11 cellular contexts compared by ENCODE assay signal in the genomic region with DNA sequence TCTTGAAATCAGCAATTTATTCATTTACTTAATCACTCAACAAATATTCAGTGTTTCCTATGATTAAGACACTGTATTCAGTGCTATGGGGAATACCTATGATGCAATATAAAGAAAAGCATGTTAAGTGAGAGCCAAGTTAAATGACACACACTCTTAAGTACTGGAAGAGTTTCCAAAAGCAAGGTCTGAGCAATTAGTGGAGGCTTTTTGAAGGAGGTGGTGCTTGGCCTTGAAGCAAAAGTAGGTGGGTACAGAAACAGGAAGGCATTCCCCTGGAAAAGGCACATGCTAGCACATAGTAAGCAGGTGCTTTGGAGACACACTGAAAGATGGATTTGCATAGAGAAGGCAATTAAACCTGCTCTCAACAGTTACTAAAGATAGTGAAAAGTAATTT. TPM values are rescaled to one million over a fixed set of nuclear protein-coding genes. Genes with fewer than 3 reads are reported as not detected.
DNase-seq lines count a peak whose midpoint lies in the region; ATAC-seq and TF ChIP-seq lines count a peak whose summit lies in the region.
"Had no signal": no experiment of that assay in that cellular context is flagged by ENCODE, and none has a peak within 500 bp of the region (broad histone marks: within the 10 kb centered on the region; RNA-seq: fewer than 3 reads in every experiment).

No MANE protein-coding gene starts in this region.

- peaks cover 13% of the 10 kb centered on the region for H3K4me1 ChIP-seq in GM23248 (ENCODE audit: insufficient read depth)
- H3K4me1 ChIP-seq in GM23338 (ENCODE audit: insufficient read depth) = peaks cover 22% of the 10 kb centered on the region
- H3K4me1 ChIP-seq in tibial nerve = peaks cover 0 to 36% (median 6%) of the 10 kb centered on the region in 4 donors

- H4K20me1 ChIP-seq in GM23248 (ENCODE audit: insufficient read depth) = no peaks in the 10 kb centered on the region
- no peaks in the 10 kb centered on the region for H4K20me1 ChIP-seq in GM23338 (replicated peaks; ENCODE audit: insufficient read depth)

- peak overlapping the region; percentile 25 for H3K4me3 Mint-ChIP-seq in activated naive CD8-positive, alpha-beta T cell
- H3K4me3 Mint-ChIP-seq in GM23338 = no peak overlapping the region

- H3K9me2 ChIP-seq in GM23248 (ENCODE audit: insufficient read depth) (no peaks in the 10 kb centered on the region), GM23338 (ENCODE audit: insufficient read depth) (no peaks in the 10 kb centered on the region)

- TF ChIP-seq POLR2A in tibial nerve (IDR thresholded peaks at IDR 0.05) = no peak

- H3K27me3 ChIP-seq in GM23248 (replicated peaks; ENCODE audit: insufficient read depth) (peaks cover 37% of the 10 kb centered on the region), GM23338 (ENCODE audit: insufficient read depth) (peaks cover 52% of the 10 kb centered on the region), tibial nerve (peaks cover 0 to 6% of the 10 kb centered on the region in 2 donors)

- H3K27me3 Mint-ChIP-seq in activated naive CD8-positive, alpha-beta T cell = peaks cover 33% of the 10 kb centered on the region
- H3K27me3 Mint-ChIP-seq in GM23338 (ENCODE audit: insufficient read depth, low read depth, poor library complexity) = peaks cover 43% of the 10 kb centered on the region

- H3F3A ChIP-seq in GM23248 (ENCODE audit: insufficient read depth) (peaks cover 16% of the 10 kb centered on the region; the same call in 1 of the 2 replicates), GM23338 (replicated peaks; ENCODE audit: low read depth) (no peaks in the 10 kb centered on the region)

- H2AFZ ChIP-seq in GM23248 (no peak overlapping the region), GM23338 (no peak overlapping the region)

- H3K4me3 ChIP-seq in GM23248 = no peak overlapping the region
- H3K4me3 ChIP-seq in GM23338 = no peak overlapping the region
- no peak overlapping the region for H3K4me3 ChIP-seq in tibial nerve
- H3K4me3 ChIP-seq: gastrocnemius medialis had no signal

- no peak overlapping the region for H3K9ac ChIP-seq in GM23248

- peaks cover 2% of the 10 kb centered on the region for H3K36me3 Mint-ChIP-seq in activated naive CD8-positive, alpha-beta T cell
- H3K36me3 Mint-ChIP-seq in GM23338 (ENCODE audit: low read depth) = no peaks in the 10 kb centered on the region
- H3K36me3 Mint-ChIP-seq: brain had no signal

- H3K9me3 ChIP-seq in GM23248 (ENCODE audit: low read depth) (no peaks in the 10 kb centered on the region), tibial nerve (no peaks in the 10 kb centered on the region)
- H3K9me3 ChIP-seq: gastrocnemius medialis had no signal

- H3K36me3 ChIP-seq in GM23248 (ENCODE audit: low read depth) (no peaks in the 10 kb centered on the region), GM23338 (ENCODE audit: insufficient read depth) (no peaks in the 10 kb centered on the region), tibial nerve (no peaks in the 10 kb centered on the region)
- H3K36me3 ChIP-seq: gastrocnemius medialis had no signal

- H3K27ac ChIP-seq in GM23248 = no peak overlapping the region
- no peak overlapping the region for H3K27ac ChIP-seq in GM23338 (ENCODE audit: low read depth)
- H3K27ac ChIP-seq in tibial nerve = no peak overlapping the region
- H3K27ac ChIP-seq: gastrocnemius medialis had no signal

- no peak for TF ChIP-seq EP300 in tibial nerve (IDR thresholded peaks at IDR 0.05)

- in situ Hi-C loops in GM23248 (cut with MboI) = no loop called here

- no peak for ATAC-seq in GM23338
- ATAC-seq: gastrocnemius medialis had no signal

- H3K4me2 ChIP-seq in GM23248 (ENCODE audit: unreplicated experiment) = peak overlapping the region; percentile 13
- H3K4me2 ChIP-seq in GM23338 = no peak overlapping the region

- peak overlapping the region; percentile 28 for H3K27ac Mint-ChIP-seq in activated naive CD8-positive, alpha-beta T cell
- no peak overlapping the region for H3K27ac Mint-ChIP-seq in GM23338
- H3K27ac Mint-ChIP-seq: brain had no signal

- H3K9me3 Mint-ChIP-seq in activated naive CD8-positive, alpha-beta T cell (ENCODE audit: low read depth) = no peaks in the 10 kb centered on the region
- no peaks in the 10 kb centered on the region for H3K9me3 Mint-ChIP-seq in GM23338
- H3K9me3 Mint-ChIP-seq: brain had no signal

- H3K79me2 ChIP-seq in GM23248 (ENCODE audit: insufficient read depth) (no peaks in the 10 kb centered on the region), GM23338 (replicated peaks; ENCODE audit: insufficient read depth) (no peaks in the 10 kb centered on the region)

- TF ChIP-seq CTCF in GM23338 (conservative IDR thresholded peaks at IDR 0.05; ENCODE audit: low read depth in 2 of 2) (no peak), tibial nerve (IDR thresholded peaks at IDR 0.05) (no peak)

- H3K4me1 Mint-ChIP-seq in activated naive CD8-positive, alpha-beta T cell (ENCODE audit: low read depth) = peaks cover 38% of the 10 kb centered on the region
- peaks cover 11% of the 10 kb centered on the region; the same call in 2 of the 3 replicates for H3K4me1 Mint-ChIP-seq in GM23338

- DNase-seq in AG08396 (ENCODE audit: low spot score) (peak; percentile 58), GM23248 (peak; percentile 95), hepatic stellate cell (ENCODE audit: low spot score) (peak; percentile 41), GM23338 (ENCODE audit: low spot score) (no peak), COLO829 (ENCODE audit: low spot score) (no peak), NCI-H2171 (lab: John Stamatoyannopoulos, UW) (no peak), tibial nerve (ENCODE audit: low spot score in 2 of 2) (no peak)
- DNase-seq: activated CD4-positive, alpha-beta T cell treated with anti-CD3 and anti-CD28 coated beads for 48 hours; gastrocnemius medialis had no signal

TF ChIP-seq in GM23338, 12 proteins besides CTCF, POLR2A, EP300 and RAD21:
- TF ChIP-seq, protein P1, sequence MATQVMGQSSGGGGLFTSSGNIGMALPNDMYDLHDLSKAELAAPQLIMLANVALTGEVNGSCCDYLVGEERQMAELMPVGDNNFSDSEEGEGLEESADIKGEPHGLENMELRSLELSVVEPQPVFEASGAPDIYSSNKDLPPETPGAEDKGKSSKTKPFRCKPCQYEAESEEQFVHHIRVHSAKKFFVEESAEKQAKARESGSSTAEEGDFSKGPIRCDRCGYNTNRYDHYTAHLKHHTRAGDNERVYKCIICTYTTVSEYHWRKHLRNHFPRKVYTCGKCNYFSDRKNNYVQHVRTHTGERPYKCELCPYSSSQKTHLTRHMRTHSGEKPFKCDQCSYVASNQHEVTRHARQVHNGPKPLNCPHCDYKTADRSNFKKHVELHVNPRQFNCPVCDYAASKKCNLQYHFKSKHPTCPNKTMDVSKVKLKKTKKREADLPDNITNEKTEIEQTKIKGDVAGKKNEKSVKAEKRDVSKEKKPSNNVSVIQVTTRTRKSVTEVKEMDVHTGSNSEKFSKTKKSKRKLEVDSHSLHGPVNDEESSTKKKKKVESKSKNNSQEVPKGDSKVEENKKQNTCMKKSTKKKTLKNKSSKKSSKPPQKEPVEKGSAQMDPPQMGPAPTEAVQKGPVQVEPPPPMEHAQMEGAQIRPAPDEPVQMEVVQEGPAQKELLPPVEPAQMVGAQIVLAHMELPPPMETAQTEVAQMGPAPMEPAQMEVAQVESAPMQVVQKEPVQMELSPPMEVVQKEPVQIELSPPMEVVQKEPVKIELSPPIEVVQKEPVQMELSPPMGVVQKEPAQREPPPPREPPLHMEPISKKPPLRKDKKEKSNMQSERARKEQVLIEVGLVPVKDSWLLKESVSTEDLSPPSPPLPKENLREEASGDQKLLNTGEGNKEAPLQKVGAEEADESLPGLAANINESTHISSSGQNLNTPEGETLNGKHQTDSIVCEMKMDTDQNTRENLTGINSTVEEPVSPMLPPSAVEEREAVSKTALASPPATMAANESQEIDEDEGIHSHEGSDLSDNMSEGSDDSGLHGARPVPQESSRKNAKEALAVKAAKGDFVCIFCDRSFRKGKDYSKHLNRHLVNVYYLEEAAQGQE (IDR thresholded peaks at IDR 0.05; ENCODE audit: unreplicated experiment) = no peak
- no peak for TF ChIP-seq EZH2phosphoT487 (IDR thresholded peaks at IDR 0.05; ENCODE audit: unreplicated experiment)
- TF ChIP-seq ZNF331 (CRISPR knock-in tag; IDR thresholded peaks at IDR 0.05; ENCODE audit: low read depth) = no peak

RNA-seq across cellular contexts. Expression of a gene that starts 4.0 kb away (rescaled TPM):
- not detected in 2 replicates for total RNA-seq in GM23248 (2014; rRNA removed; shearing (Covaris generic))
- polyA plus RNA-seq in GM23248 (2016; fragmentation: Nextera tagmentation; extraction: Ambion mirVana) (0.15 TPM in 1 of 2 replicates, not detected in the other), GM23338 (2016; fragmentation: Nextera tagmentation; extraction: Ambion mirVana) (1.5 and 2.1 TPM in 2 replicates)
- 0.35 and 0.66 TPM in 2 replicates for total RNA-seq in GM23338 (2014; rRNA removed; shearing (Covaris generic))
- 1 to 10 TPM in 1 of 4 donors, not detected in 3; 1.8 TPM for total RNA-seq in tibial nerve

RNA-seq across cellular contexts. Expression of a gene that starts 16.6 kb away (rescaled TPM):
- 24.3 and 27.7 TPM in 2 replicates for total RNA-seq in GM23248 (2014; rRNA removed; shearing (Covaris generic))
- polyA plus RNA-seq in GM23248 (2016; fragmentation: Nextera tagmentation; extraction: Ambion mirVana) (17.1 and 17.4 TPM in 2 replicates), GM23338 (2016; fragmentation: Nextera tagmentation; extraction: Ambion mirVana) (14.3 and 18.5 TPM in 2 replicates)
- 56.8 and 61.1 TPM in 2 replicates for total RNA-seq in GM23338 (2014; rRNA removed; shearing (Covaris generic))
- 10 to 100 TPM; 21.6 to 27.9 (median 22.2) TPM for total RNA-seq in tibial nerve

Comparison
In these comparisons a context has a peak if more than half of its experiments do, and no peak if none do; other contexts are left out.
1. DNase-seq: peak in AG08396 (single experiment), GM23248 (single experiment) and hepatic stellate cell (single experiment); none in GM23338 (single experiment), COLO829 (single experiment), NCI-H2171 (single experiment) and tibial nerve (0 of 2).